Comparison of ENCODE assay signal across 1 cellular context in the genomic region with DNA sequence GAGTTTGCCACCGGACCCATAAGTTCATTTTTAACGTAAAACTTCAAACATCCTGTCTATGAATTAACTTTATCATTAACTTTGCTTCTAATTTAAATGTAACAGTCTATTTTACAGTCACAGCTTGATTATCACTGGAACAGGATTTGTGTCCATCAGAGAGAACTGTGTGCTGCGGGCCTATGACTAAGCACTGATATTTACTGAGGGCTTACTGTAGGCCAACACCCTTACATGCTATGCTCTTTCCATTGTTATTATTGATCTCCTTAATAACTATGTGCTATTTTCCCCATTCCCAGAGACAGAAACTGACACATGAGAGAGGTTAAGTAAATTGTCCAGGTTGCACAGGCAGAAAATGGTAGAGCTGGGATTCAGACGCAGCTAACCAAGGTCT.
TF ChIP-seq lines count a peak whose summit lies in the region.

No MANE protein-coding gene starts in this region.

TF ChIP-seq in GM23338, 12 proteins besides CTCF, POLR2A, EP300 and RAD21 (continued from another document):
- TF ChIP-seq, protein P1, sequence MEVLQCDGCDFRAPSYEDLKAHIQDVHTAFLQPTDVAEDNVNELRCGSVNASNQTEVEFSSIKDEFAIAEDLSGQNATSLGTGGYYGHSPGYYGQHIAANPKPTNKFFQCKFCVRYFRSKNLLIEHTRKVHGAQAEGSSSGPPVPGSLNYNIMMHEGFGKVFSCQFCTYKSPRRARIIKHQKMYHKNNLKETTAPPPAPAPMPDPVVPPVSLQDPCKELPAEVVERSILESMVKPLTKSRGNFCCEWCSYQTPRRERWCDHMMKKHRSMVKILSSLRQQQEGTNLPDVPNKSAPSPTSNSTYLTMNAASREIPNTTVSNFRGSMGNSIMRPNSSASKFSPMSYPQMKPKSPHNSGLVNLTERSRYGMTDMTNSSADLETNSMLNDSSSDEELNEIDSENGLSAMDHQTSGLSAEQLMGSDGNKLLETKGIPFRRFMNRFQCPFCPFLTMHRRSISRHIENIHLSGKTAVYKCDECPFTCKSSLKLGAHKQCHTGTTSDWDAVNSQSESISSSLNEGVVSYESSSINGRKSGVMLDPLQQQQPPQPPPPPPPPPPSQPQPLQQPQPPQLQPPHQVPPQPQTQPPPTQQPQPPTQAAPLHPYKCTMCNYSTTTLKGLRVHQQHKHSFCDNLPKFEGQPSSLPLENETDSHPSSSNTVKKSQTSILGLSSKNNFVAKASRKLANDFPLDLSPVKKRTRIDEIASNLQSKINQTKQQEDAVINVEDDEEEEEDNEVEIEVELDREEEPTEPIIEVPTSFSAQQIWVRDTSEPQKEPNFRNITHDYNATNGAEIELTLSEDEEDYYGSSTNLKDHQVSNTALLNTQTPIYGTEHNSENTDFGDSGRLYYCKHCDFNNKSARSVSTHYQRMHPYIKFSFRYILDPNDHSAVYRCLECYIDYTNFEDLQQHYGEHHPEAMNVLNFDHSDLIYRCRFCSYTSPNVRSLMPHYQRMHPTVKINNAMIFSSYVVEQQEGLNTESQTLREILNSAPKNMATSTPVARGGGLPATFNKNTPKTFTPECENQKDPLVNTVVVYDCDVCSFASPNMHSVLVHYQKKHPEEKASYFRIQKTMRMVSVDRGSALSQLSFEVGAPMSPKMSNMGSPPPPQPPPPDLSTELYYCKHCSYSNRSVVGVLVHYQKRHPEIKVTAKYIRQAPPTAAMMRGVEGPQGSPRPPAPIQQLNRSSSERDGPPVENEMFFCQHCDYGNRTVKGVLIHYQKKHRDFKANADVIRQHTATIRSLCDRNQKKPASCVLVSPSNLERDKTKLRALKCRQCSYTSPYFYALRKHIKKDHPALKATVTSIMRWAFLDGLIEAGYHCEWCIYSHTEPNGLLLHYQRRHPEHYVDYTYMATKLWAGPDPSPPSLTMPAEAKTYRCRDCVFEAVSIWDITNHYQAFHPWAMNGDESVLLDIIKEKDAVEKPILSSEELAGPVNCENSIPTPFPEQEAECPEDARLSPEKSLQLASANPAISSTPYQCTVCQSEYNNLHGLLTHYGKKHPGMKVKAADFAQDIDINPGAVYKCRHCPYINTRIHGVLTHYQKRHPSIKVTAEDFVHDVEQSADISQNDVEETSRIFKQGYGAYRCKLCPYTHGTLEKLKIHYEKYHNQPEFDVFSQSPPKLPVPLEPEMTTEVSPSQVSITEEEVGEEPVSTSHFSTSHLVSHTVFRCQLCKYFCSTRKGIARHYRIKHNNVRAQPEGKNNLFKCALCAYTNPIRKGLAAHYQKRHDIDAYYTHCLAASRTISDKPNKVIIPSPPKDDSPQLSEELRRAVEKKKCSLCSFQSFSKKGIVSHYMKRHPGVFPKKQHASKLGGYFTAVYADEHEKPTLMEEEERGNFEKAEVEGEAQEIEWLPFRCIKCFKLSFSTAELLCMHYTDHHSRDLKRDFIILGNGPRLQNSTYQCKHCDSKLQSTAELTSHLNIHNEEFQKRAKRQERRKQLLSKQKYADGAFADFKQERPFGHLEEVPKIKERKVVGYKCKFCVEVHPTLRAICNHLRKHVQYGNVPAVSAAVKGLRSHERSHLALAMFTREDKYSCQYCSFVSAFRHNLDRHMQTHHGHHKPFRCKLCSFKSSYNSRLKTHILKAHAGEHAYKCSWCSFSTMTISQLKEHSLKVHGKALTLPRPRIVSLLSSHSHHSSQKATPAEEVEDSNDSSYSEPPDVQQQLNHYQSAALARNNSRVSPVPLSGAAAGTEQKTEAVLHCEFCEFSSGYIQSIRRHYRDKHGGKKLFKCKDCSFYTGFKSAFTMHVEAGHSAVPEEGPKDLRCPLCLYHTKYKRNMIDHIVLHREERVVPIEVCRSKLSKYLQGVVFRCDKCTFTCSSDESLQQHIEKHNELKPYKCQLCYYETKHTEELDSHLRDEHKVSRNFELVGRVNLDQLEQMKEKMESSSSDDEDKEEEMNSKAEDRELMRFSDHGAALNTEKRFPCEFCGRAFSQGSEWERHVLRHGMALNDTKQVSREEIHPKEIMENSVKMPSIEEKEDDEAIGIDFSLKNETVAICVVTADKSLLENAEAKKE (CRISPR knock-in tag; IDR thresholded peaks at IDR 0.05), result no peak
- TF ChIP-seq STAT1 (IDR thresholded peaks at IDR 0.05; ENCODE audit: unreplicated experiment) (no peak), ETS1 (IDR thresholded peaks at IDR 0.05) (no peak), ZNF331 (CRISPR knock-in tag; IDR thresholded peaks at IDR 0.05; ENCODE audit: low read depth) (no peak), POLR2AphosphoS5 (IDR thresholded peaks at IDR 0.05; ENCODE audit: low read depth) (no peak)
